Comparison of ENCODE assay signal across 1 cellular context in genomic region chrX:107324493-107325310, GRCh38.
A peak's percentile ranks its signal among the peaks of the same experiment; 100 is the strongest.
TF ChIP-seq lines count a peak whose summit lies in the region.

No MANE protein-coding gene starts in this region.

TF ChIP-seq in H1, 55 proteins besides CTCF, POLR2A, EP300 and RAD21 (continued from another document):
- TF ChIP-seq TBP (IDR thresholded peaks at IDR 0.05; ENCODE audit: low read depth, low read length) = peak; percentile 48; the same call in 1 of the 2 replicates
- TF ChIP-seq TAF1 (IDR thresholded peaks at IDR 0.05; ENCODE audit: low read depth, low read length) = peak; percentile 42; the same call in 1 of the 2 replicates
- TF ChIP-seq SIN3A (conservative IDR thresholded peaks at IDR 0.05 in 1 of 2, IDR thresholded peaks at IDR 0.05 in 1 of 2; ENCODE audit: low read depth in 1 of 2, low read length in 2 of 2) = peak in 1 of 2 experiments; percentile 83; a peak in 2 of 4 replicates
- TF ChIP-seq, protein P1, sequence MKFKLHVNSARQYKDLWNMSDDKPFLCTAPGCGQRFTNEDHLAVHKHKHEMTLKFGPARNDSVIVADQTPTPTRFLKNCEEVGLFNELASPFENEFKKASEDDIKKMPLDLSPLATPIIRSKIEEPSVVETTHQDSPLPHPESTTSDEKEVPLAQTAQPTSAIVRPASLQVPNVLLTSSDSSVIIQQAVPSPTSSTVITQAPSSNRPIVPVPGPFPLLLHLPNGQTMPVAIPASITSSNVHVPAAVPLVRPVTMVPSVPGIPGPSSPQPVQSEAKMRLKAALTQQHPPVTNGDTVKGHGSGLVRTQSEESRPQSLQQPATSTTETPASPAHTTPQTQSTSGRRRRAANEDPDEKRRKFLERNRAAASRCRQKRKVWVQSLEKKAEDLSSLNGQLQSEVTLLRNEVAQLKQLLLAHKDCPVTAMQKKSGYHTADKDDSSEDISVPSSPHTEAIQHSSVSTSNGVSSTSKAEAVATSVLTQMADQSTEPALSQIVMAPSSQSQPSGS (IDR thresholded peaks at IDR 0.05; ENCODE audit: low read length) = no peak
- TF ChIP-seq MAFK (IDR thresholded peaks at IDR 0.05; ENCODE audit: low read depth, low read length) = no peak
- TF ChIP-seq MAX (IDR thresholded peaks at IDR 0.05) = no peak
- no peak for TF ChIP-seq CTBP2 (IDR thresholded peaks at IDR 0.05; ENCODE audit: borderline replicate concordance, insufficient read depth, insufficient read length, low read length)
- TF ChIP-seq SP2 (IDR thresholded peaks at IDR 0.05; ENCODE audit: low read length) = no peak
- TF ChIP-seq JUN (IDR thresholded peaks at IDR 0.05; ENCODE audit: low read depth, low read length) = no peak
- no peak for TF ChIP-seq SIX5 (IDR thresholded peaks at IDR 0.05; ENCODE audit: low read depth, low read length)
- no peak for TF ChIP-seq NANOG (IDR thresholded peaks at IDR 0.05; ENCODE audit: insufficient read depth, low read depth, low read length, poor library complexity, severe bottlenecking)
- TF ChIP-seq CEBPB (IDR thresholded peaks at IDR 0.05; ENCODE audit: low read depth, low read length) = peak; percentile 63; the same call in 1 of the 2 replicates
- TF ChIP-seq GABPA (IDR thresholded peaks at IDR 0.05; ENCODE audit: borderline replicate concordance, insufficient read depth, low read length) = no peak
- no peak for TF ChIP-seq NRF1 (IDR thresholded peaks at IDR 0.05; ENCODE audit: low read depth, low read length)
